Comparison of ENCODE assay signal across 26 cellular contexts in genomic region chr19:1613808-1614570, GRCh38. TPM values are rescaled to one million over a fixed set of nuclear protein-coding genes. Genes with fewer than 3 reads are reported as not detected.
"Had no signal": no experiment of that assay in that cellular context is flagged by ENCODE, and none has a peak within 500 bp of the region (broad histone marks: within the 10 kb centered on the region; RNA-seq: fewer than 3 reads in every experiment).

No MANE protein-coding gene starts in this region.

- H3K4me1 ChIP-seq: body of pancreas, suprapubic skin, tibial nerve had no signal

- H3K4me3 ChIP-seq: body of pancreas, left lung, lung, smooth muscle cell, suprapubic skin, tibial nerve had no signal

- H3K27ac Mint-ChIP-seq: activated CD4-positive, alpha-beta memory T cell treated with anti-CD3 and anti-CD28 coated beads, Interleukin-2, amount 10 ng/mL, durations not matched to agents 7 days and 5 days; activated CD4-positive, alpha-beta T cell treated with anti-CD3 and anti-CD28 coated beads, Interleukin-2, amount 10 ng/mL, durations not matched to agents 24 days and 14 days; immature natural killer cell; T-helper 2 cell treated with Interferon-gamma antibody and Interleukin-4, amounts not matched to agents 5 μg/mL and 100 μg/mL, for 36 hours had no signal

- H3K4me3 Mint-ChIP-seq: activated CD4-positive, alpha-beta memory T cell treated with anti-CD3 and anti-CD28 coated beads, Interleukin-2, amount 10 ng/mL, durations not matched to agents 7 days and 5 days; activated CD4-positive, alpha-beta T cell treated with anti-CD3 and anti-CD28 coated beads, Interleukin-2, amount 10 ng/mL, durations not matched to agents 24 days and 14 days; immature natural killer cell; neural crest cell; stimulated activated naive CD8-positive, alpha-beta T cell treated with anti-CD3 and anti-CD28 coated beads, Interleukin-15, amount 100 ng/mL, for 72 hours; T-helper 2 cell treated with Interferon-gamma antibody and Interleukin-4, amounts not matched to agents 5 μg/mL and 100 μg/mL, for 36 hours had no signal

- H3K27me3 ChIP-seq: body of pancreas, left lung, suprapubic skin, tibial nerve had no signal

- H3K27ac ChIP-seq: body of pancreas, left lung, suprapubic skin, tibial nerve, VCaP had no signal

- H3K4me2 ChIP-seq: smooth muscle cell had no signal

- ATAC-seq: activated CD4-positive, CD25-positive, alpha-beta regulatory T cell treated with anti-CD3 and anti-CD28 coated beads, Interleukin-2, amount 50 U/mL, for 24 hours; body of pancreas; left lung; naive thymus-derived CD4-positive, alpha-beta T cell; sciatic nerve; stimulated activated naive CD8-positive, alpha-beta T cell treated with anti-CD3 and anti-CD28 coated beads, Interleukin-15, amount 100 ng/mL, for 72 hours had no signal

- DNase-seq: activated CD4-positive, alpha-beta memory T cell treated with anti-CD3 and anti-CD28 coated beads, Interleukin-2, amount 10 ng/mL, durations not matched to agents 7 days and 5 days; activated CD4-positive, alpha-beta T cell treated with anti-CD3 and anti-CD28 coated beads, Interleukin-2, amount 10 ng/mL, durations not matched to agents 24 days and 14 days; activated effector memory CD4-positive, alpha-beta T cell treated with anti-CD3 and anti-CD28 coated beads, Interleukin-2, amount 50 U/mL, for 16 hours; activated naive CD4-positive, alpha-beta T cell treated with anti-CD3 and anti-CD28 coated beads, Interleukin-2, amount 50 U/mL, for 16 hours; anterior cingulate cortex; body of pancreas; caudate nucleus; dermis blood vessel endothelial cell; effector CD8-positive, alpha-beta T cell; erythroblast; foreskin fibroblast; immature natural killer cell; naive thymus-derived CD4-positive, alpha-beta T cell; posterior cingulate gyrus; stimulated activated CD4-positive, alpha-beta T cell treated with anti-CD3 and anti-CD28 coated beads, Interleukin-4, amount 100 ng/mL, for 1 hour; stimulated activated naive CD8-positive, alpha-beta T cell treated with anti-CD3 and anti-CD28 coated beads, Interleukin-15, amount 100 ng/mL, for 72 hours had no signal

- H3K27me3 Mint-ChIP-seq: activated CD4-positive, alpha-beta memory T cell treated with anti-CD3 and anti-CD28 coated beads, Interleukin-2, amount 10 ng/mL, durations not matched to agents 7 days and 5 days; activated CD4-positive, alpha-beta T cell treated with anti-CD3 and anti-CD28 coated beads, Interleukin-2, amount 10 ng/mL, durations not matched to agents 24 days and 14 days; naive thymus-derived CD4-positive, alpha-beta T cell; stimulated activated naive CD8-positive, alpha-beta T cell treated with anti-CD3 and anti-CD28 coated beads, Interleukin-15, amount 100 ng/mL, for 72 hours had no signal

- H3K9me3 Mint-ChIP-seq: activated CD4-positive, alpha-beta memory T cell treated with anti-CD3 and anti-CD28 coated beads, Interleukin-2, amount 10 ng/mL, durations not matched to agents 7 days and 5 days; activated CD4-positive, alpha-beta T cell treated with anti-CD3 and anti-CD28 coated beads, Interleukin-2, amount 10 ng/mL, durations not matched to agents 24 days and 14 days; immature natural killer cell; neural crest cell; stimulated activated naive CD8-positive, alpha-beta T cell treated with anti-CD3 and anti-CD28 coated beads, Interleukin-15, amount 100 ng/mL, for 72 hours; T-helper 2 cell treated with Interferon-gamma antibody and Interleukin-4, amounts not matched to agents 5 μg/mL and 100 μg/mL, for 36 hours had no signal

- H3K9me3 ChIP-seq: body of pancreas, left lung, suprapubic skin, tibial nerve had no signal

RNA-seq across cellular contexts. Expression of gene MEX3D, which starts 45.9 kb away (rescaled TPM):
- polyA plus RNA-seq: naive thymus-derived CD4-positive, alpha-beta T cell had no signal
